Comparison of ENCODE assay signal across 19 cellular contexts in the genomic region with DNA sequence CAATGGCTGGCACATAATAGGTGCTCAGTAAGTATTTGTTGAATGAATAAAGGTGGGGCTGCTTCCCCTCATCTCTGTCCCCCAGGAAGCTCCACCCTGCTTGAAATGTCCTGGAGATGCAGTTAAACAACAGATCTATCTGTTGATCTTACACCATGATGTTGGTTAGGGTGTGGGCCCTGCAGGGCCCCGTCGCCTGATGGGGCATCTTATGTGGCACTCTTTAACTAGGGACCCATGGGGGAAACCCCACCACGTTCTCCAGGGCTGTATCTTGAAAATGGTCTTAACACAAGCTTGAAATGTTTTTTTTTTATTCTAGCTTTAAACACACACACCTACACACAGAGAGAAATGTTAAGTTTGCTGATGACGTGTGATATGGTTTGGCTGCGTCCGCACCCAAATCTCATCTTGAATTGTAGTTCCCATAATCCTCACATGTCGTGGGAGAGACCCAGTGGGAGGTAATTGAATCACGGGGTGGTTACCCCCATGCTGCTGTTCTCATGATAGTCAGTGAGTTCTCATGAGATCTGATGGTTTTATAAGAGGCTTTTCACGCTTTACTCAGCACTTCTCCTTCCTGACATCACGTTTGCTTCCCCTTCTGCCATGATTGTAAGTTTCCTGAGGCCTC.
"Had no signal": no experiment of that assay in that cellular context is flagged by ENCODE, and none has a peak within 500 bp of the region (broad histone marks: within the 10 kb centered on the region; RNA-seq: fewer than 3 reads in every experiment).

No MANE protein-coding gene starts in this region.

- H3K27me3 Mint-ChIP-seq: activated T-cell treated with anti-CD3 and anti-CD28 coated beads, Interleukin-2, amount 50 U/mL, for 24 hours had no signal

- ATAC-seq: activated CD8-positive, alpha-beta T cell treated with anti-CD3 and anti-CD28 coated beads, Interleukin-2, amount 10 ng/mL, durations not matched to agents 7 days and 5 days; left cardiac atrium; WTC11 had no signal

- H3K27me3 ChIP-seq: adrenal gland, breast epithelium, vagina had no signal

- H3K36me3 Mint-ChIP-seq: WTC11 had no signal

- H3K9me3 Mint-ChIP-seq: activated T-cell treated with anti-CD3 and anti-CD28 coated beads, Interleukin-2, amount 50 U/mL, for 24 hours; nephron; WTC11 had no signal

- H3K4me3 ChIP-seq: adrenal gland, breast epithelium, stomach, vagina had no signal

- DNase-seq: activated CD4-positive, alpha-beta T cell treated with anti-CD3 and anti-CD28 coated beads for 4 hours; activated CD8-positive, alpha-beta T cell treated with anti-CD3 and anti-CD28 coated beads, Interleukin-2, amount 10 ng/mL, durations not matched to agents 7 days and 5 days; activated naive CD4-positive, alpha-beta T cell treated with anti-CD3 and anti-CD28 coated beads, Interleukin-2, amount 50 U/mL, for 16 hours; activated T-cell treated with anti-CD3 and anti-CD28 coated beads, Interleukin-2, amount 50 U/mL, for 24 hours; dermis blood vessel endothelial cell; foreskin fibroblast; hippocampal formation; left cardiac atrium; mesendoderm; stimulated activated CD4-positive, alpha-beta T cell treated with anti-CD3 and anti-CD28 coated beads, Interleukin-12 subunit alpha, Interleukin-12 subunit beta, amount 100 ng/mL, for 4 hours; stimulated activated CD4-positive, alpha-beta T cell treated with anti-CD3 and anti-CD28 coated beads, Interleukin-1b, Interleukin-23, amount 100 ng/mL, for 48 hours; stomach; trophoblast cell had no signal

- H3K9me3 ChIP-seq: adrenal gland, breast epithelium, stomach, vagina had no signal

- H3K36me3 ChIP-seq: adrenal gland, breast epithelium, stomach, vagina had no signal

- H3K4me3 Mint-ChIP-seq: activated CD8-positive, alpha-beta T cell treated with anti-CD3 and anti-CD28 coated beads, Interleukin-2, amount 10 ng/mL, durations not matched to agents 7 days and 5 days; activated T-cell treated with anti-CD3 and anti-CD28 coated beads, Interleukin-2, amount 50 U/mL, for 24 hours; nephron; WTC11 had no signal

- H3K4me1 Mint-ChIP-seq: nephron, WTC11 had no signal

- H3K4me1 ChIP-seq: adrenal gland, breast epithelium, stomach, vagina had no signal

- H3K27ac Mint-ChIP-seq: activated CD8-positive, alpha-beta T cell treated with anti-CD3 and anti-CD28 coated beads, Interleukin-2, amount 10 ng/mL, durations not matched to agents 7 days and 5 days; activated T-cell treated with anti-CD3 and anti-CD28 coated beads, Interleukin-2, amount 50 U/mL, for 24 hours; nephron; WTC11 had no signal

- H3K27ac ChIP-seq: adrenal gland, breast epithelium, epithelial cell of prostate, stomach, vagina had no signal
